ENCODE assay signal across 1 cellular context in the genomic region with DNA sequence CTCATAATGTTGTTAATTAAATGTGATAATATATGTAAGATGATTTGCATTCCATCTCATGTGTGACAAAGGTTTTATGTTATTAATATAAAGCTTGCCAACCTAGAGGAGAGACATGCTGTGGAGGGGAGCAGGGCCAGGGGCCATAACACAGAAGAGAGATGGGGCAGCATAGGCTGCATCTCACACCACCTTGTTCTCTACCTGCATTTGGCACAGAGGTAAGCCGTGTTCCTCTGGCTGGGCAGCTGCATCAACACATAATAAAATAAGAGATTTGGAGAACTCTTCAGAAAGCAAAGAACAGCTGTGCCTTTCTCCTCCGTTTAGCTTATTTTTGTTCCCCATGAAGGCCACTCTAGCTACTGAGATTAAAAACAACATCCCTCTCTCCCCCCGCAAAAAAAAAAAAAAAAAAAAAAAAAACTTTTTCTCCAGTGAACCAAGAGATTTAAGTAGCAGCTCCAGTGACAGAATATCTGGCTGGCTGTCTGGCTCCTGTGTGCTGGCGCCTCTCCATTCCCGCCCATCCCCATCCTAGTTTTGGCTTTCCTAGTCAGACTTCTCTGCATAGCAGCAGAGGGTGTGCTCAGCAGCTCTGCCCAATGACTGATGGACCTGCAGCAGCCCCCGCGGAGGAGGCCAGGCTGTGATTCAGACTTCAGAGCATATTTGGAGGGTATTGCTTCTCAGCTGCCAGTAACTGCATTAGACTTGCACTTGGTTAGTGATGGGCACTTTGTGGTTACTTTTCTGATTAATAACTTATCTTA.
TF ChIP-seq lines count a peak whose summit lies in the region.

No MANE protein-coding gene starts in this region.

TF ChIP-seq in H1, 55 proteins besides CTCF, POLR2A, EP300 and RAD21:
- TF ChIP-seq EGR1 (IDR thresholded peaks at IDR 0.05; ENCODE audit: borderline replicate concordance, low read depth, low read length) (no peak), RNF2 (IDR thresholded peaks at IDR 0.05; ENCODE audit: borderline replicate concordance, low read depth, low read length, missing control alignments, poor library complexity, severe bottlenecking) (no peak), SIN3A (conservative IDR thresholded peaks at IDR 0.05 in 1 of 2, IDR thresholded peaks at IDR 0.05 in 1 of 2; ENCODE audit: low read depth in 1 of 2, low read length in 2 of 2) (no peak), SUZ12 (IDR thresholded peaks at IDR 0.05; ENCODE audit: low read length) (no peak), SIRT6 (IDR thresholded peaks at IDR 0.05; ENCODE audit: low read length) (no peak), GABPA (IDR thresholded peaks at IDR 0.05; ENCODE audit: borderline replicate concordance, insufficient read depth, low read length) (no peak), JUND (IDR thresholded peaks at IDR 0.05; ENCODE audit: low read length) (no peak), YY1 (IDR thresholded peaks at IDR 0.05; ENCODE audit: low read depth, low read length) (no peak), CBX5 (IDR thresholded peaks at IDR 0.05; ENCODE audit: low read depth, low read length) (no peak)
